Comparison of ENCODE assay signal across 1 cellular context in the genomic region with DNA sequence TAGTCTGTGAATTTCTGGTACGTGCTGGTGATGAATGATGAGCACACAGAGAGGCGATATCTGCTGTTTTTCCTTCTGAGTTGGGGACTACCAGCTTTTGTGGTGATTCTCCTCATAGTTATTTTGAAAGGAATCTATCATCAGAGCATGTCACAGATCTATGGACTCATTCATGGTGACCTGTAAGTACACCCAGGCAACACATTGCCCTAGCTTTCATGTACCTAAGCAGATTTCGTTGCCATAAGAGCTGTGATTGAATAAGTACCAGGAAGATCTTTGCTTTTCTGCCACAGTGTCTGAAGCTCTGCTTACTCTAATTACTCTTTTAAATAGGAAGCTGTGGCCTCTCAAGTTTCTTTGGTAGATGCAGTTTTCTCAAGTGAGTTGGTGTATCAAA.
TF ChIP-seq lines count a peak whose summit lies in the region.

No MANE protein-coding gene starts in this region.

TF ChIP-seq in GM23338, 12 proteins besides CTCF, POLR2A, EP300 and RAD21 (continued from another document):
- TF ChIP-seq, protein P1, sequence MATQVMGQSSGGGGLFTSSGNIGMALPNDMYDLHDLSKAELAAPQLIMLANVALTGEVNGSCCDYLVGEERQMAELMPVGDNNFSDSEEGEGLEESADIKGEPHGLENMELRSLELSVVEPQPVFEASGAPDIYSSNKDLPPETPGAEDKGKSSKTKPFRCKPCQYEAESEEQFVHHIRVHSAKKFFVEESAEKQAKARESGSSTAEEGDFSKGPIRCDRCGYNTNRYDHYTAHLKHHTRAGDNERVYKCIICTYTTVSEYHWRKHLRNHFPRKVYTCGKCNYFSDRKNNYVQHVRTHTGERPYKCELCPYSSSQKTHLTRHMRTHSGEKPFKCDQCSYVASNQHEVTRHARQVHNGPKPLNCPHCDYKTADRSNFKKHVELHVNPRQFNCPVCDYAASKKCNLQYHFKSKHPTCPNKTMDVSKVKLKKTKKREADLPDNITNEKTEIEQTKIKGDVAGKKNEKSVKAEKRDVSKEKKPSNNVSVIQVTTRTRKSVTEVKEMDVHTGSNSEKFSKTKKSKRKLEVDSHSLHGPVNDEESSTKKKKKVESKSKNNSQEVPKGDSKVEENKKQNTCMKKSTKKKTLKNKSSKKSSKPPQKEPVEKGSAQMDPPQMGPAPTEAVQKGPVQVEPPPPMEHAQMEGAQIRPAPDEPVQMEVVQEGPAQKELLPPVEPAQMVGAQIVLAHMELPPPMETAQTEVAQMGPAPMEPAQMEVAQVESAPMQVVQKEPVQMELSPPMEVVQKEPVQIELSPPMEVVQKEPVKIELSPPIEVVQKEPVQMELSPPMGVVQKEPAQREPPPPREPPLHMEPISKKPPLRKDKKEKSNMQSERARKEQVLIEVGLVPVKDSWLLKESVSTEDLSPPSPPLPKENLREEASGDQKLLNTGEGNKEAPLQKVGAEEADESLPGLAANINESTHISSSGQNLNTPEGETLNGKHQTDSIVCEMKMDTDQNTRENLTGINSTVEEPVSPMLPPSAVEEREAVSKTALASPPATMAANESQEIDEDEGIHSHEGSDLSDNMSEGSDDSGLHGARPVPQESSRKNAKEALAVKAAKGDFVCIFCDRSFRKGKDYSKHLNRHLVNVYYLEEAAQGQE (IDR thresholded peaks at IDR 0.05; ENCODE audit: unreplicated experiment), result no peak
- TF ChIP-seq EZH2 (IDR thresholded peaks at IDR 0.05; ENCODE audit: low read depth, unreplicated experiment) (no peak), EZH2phosphoT487 (IDR thresholded peaks at IDR 0.05; ENCODE audit: unreplicated experiment) (no peak), JUNB (IDR thresholded peaks at IDR 0.05; ENCODE audit: unreplicated experiment) (no peak), STAT1 (IDR thresholded peaks at IDR 0.05; ENCODE audit: unreplicated experiment) (no peak), ZNF331 (CRISPR knock-in tag; IDR thresholded peaks at IDR 0.05; ENCODE audit: low read depth) (no peak)
- TF ChIP-seq, protein P2, sequence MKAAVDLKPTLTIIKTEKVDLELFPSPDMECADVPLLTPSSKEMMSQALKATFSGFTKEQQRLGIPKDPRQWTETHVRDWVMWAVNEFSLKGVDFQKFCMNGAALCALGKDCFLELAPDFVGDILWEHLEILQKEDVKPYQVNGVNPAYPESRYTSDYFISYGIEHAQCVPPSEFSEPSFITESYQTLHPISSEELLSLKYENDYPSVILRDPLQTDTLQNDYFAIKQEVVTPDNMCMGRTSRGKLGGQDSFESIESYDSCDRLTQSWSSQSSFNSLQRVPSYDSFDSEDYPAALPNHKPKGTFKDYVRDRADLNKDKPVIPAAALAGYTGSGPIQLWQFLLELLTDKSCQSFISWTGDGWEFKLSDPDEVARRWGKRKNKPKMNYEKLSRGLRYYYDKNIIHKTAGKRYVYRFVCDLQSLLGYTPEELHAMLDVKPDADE (IDR thresholded peaks at IDR 0.05), result no peak
